1 cellular context compared by ENCODE assay signal in genomic region chr7:2110586-2111396, GRCh38.
TF ChIP-seq lines count a peak whose summit lies in the region.

No MANE protein-coding gene starts in this region.

TF ChIP-seq in HepG2, 621 proteins besides CTCF, POLR2A, EP300 and RAD21 (continued from another document and continues in another):
- no peak for TF ChIP-seq DBP (CRISPR knock-in tag; IDR thresholded peaks at IDR 0.05; ENCODE audit: not compliant biosample characterization)
- peak; percentile 88 for TF ChIP-seq ZNF333 (CRISPR knock-in tag; IDR thresholded peaks at IDR 0.05; ENCODE audit: borderline replicate concordance)
- no peak for TF ChIP-seq E2F1 (CRISPR knock-in tag; IDR thresholded peaks at IDR 0.05)
- TF ChIP-seq PBX3 (CRISPR knock-in tag; IDR thresholded peaks at IDR 0.05; ENCODE audit: borderline replicate concordance): no peak
- no peak for TF ChIP-seq ZSCAN31 (CRISPR knock-in tag; IDR thresholded peaks at IDR 0.05; ENCODE audit: low read depth)
- no peak for TF ChIP-seq ZNF749 (CRISPR knock-in tag; IDR thresholded peaks at IDR 0.05; ENCODE audit: borderline replicate concordance)
- 0 out of 2 replicates have a peak, but pooled peaks have one; percentile 27 for TF ChIP-seq DZIP1 (CRISPR knock-in tag; IDR thresholded peaks at IDR 0.05)
- peak; percentile 53; the same call in 1 of the 2 replicates for TF ChIP-seq ZSCAN5A (CRISPR knock-in tag; IDR thresholded peaks at IDR 0.05; ENCODE audit: borderline replicate concordance)
- peak; percentile 81 for TF ChIP-seq IRF2 (CRISPR knock-in tag; IDR thresholded peaks at IDR 0.05)
- no peak for TF ChIP-seq ZBTB2 (CRISPR knock-in tag; IDR thresholded peaks at IDR 0.05; ENCODE audit: low read depth)
- TF ChIP-seq HCFC1 (IDR thresholded peaks at IDR 0.05; ENCODE audit: low read depth, low read length): no peak
- TF ChIP-seq ZBTB4 (CRISPR knock-in tag; IDR thresholded peaks at IDR 0.05; ENCODE audit: borderline replicate concordance): peak; percentile 25; the same call in 1 of the 2 replicates
- no peak; the same call in 1 of the 2 replicates for TF ChIP-seq ZNF430 (CRISPR knock-in tag; IDR thresholded peaks at IDR 0.05)
- 0 out of 2 replicates have a peak, but pooled peaks have one; percentile 39 for TF ChIP-seq GZF1 (CRISPR knock-in tag; IDR thresholded peaks at IDR 0.05)
- peak; percentile 89 for TF ChIP-seq ZGPAT (CRISPR knock-in tag; IDR thresholded peaks at IDR 0.05)
- peak; percentile 76; the same call in 1 of the 2 replicates for TF ChIP-seq TFDP1 (CRISPR knock-in tag; IDR thresholded peaks at IDR 0.05; ENCODE audit: borderline replicate concordance)
- TF ChIP-seq ARID2 (CRISPR knock-in tag; IDR thresholded peaks at IDR 0.05; ENCODE audit: borderline replicate concordance): peak; percentile 72; the same call in 1 of the 2 replicates
- TF ChIP-seq HMG20B (CRISPR knock-in tag; conservative IDR thresholded peaks at IDR 0.05): no peak
- TF ChIP-seq ZNF781 (CRISPR knock-in tag; IDR thresholded peaks at IDR 0.05; ENCODE audit: borderline replicate concordance, not compliant biosample characterization): peak; percentile 62
- no peak for TF ChIP-seq ZNF431 (CRISPR knock-in tag; IDR thresholded peaks at IDR 0.05; ENCODE audit: borderline replicate concordance, low read depth)
- TF ChIP-seq PRMT3 (CRISPR knock-in tag; IDR thresholded peaks at IDR 0.05; ENCODE audit: borderline replicate concordance, low read depth): peak; percentile 50; the same call in 1 of the 2 replicates
- TF ChIP-seq SATB2 (CRISPR knock-in tag; IDR thresholded peaks at IDR 0.05): no peak
- peak; percentile 84 for TF ChIP-seq ELF1 (CRISPR knock-in tag; IDR thresholded peaks at IDR 0.05)
- TF ChIP-seq CEBPZ (IDR thresholded peaks at IDR 0.05; ENCODE audit: low read length): no peak
- TF ChIP-seq ZNF878 (CRISPR knock-in tag; IDR thresholded peaks at IDR 0.05): peak; percentile 96
- TF ChIP-seq ZXDC (CRISPR knock-in tag; IDR thresholded peaks at IDR 0.05): peak; percentile 23; the same call in 1 of the 2 replicates
- TF ChIP-seq ZNF546 (CRISPR knock-in tag; conservative IDR thresholded peaks at IDR 0.05): 0 out of 2 replicates have a peak, but pooled peaks have one; percentile 56
